ENCODE assay signal across 9 cellular contexts in the genomic region with DNA sequence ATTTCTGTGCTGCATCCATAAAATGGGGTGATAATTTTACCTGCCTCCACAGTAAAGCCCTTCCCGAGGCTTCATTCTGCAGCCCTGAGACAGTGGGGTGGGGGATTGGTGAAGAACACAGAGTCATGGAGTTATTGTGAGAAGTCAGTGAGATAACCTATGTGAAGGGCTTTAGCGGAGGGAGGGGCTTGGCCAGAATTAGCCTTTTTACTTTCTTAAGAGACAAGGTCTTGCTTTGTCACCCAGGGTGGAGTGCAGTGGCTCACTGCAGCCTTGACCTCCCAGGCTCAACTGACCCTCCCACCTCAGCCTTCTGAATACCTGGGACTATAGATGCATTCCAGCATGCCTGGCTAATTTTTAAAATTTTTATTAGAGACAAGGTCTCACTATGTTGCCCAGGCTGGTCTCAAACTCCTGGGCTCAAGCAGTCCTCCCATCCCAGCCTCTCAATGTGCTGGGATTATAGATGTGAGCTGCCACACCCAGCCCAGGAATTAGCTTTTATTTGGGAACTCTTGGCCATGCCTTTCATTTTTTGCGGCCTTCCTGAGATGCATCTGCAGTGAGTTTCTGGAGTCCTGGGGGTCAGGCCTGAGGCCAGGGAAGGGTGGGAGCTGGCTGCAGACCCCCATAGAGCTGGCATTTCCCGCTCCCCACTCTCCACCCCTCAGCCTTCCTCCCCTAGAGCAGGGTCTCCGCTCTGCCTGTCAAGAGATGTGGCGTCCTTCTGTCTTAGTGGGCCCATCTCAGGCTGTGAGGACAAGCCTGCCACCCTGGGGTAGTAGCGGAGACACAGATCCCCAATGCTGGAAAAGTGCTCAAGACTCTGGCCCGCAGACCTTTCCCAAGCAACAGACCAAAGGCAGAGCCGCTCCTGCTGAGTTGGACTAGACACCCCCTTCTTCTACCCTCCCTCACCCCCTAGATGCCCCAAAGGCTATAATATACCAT.
DNase-seq lines count a peak whose midpoint lies in the region; ATAC-seq and TF ChIP-seq lines count a peak whose summit lies in the region.
"Had no signal": no experiment of that assay in that cellular context is flagged by ENCODE, and none has a peak within 500 bp of the region (broad histone marks: within the 10 kb centered on the region; RNA-seq: fewer than 3 reads in every experiment).

No MANE protein-coding gene starts in this region.

- intact Hi-C loops in breast epithelium (cut with DNase I; ENCODE audit: low total_unique reads) = no loop called here
- intact Hi-C loops in MCF 10A (cut with micrococcal nuclease) = loop anchor here (5.0 kb wide), 1 partner anchor 33 kb away; no protein-coding TSS in a partner anchor
- intact Hi-C loops in naive thymus-derived CD4-positive, alpha-beta T cell (cut with micrococcal nuclease) = loop anchor here in 1 of 2 donors (5.0 kb wide), 1 partner anchor 78 kb away; the partner anchor contains the start of gene ZMIZ1

- no TSS peak for BruUV-seq in MCF 10A (replicated peaks; lab: Mats Ljungman, UMichigan)

- CTCF ChIA-PET in MCF 10A (lab: Yijun Ruan, JAX) = interaction anchor here (0.7 to 1.2 kb wide), 2 partner anchors 17 to 50 kb away, joined by 3 to 6 read pairs; no protein-coding TSS in a partner anchor
- CTCF ChIA-PET in naive thymus-derived CD4-positive, alpha-beta T cell (lab: Charles Lee) = no interaction called here

- no peaks in the 10 kb centered on the region for H3K27me3 ChIP-seq in breast epithelium
- no peaks in the 10 kb centered on the region for H3K27me3 ChIP-seq in naive thymus-derived CD4-positive, alpha-beta T cell (ENCODE audit: control insufficient read depth in 2 of 2, insufficient read depth in 2 of 2, low read length in 2 of 2)

- H3K27ac ChIP-seq in breast epithelium (peak overlapping the region; percentile 92 to 98), caudate nucleus (ENCODE audit: low read depth, low read length) (peak overlapping the region; percentile 86)
- peak overlapping the region; percentile 47 for H3K27ac ChIP-seq in naive thymus-derived CD4-positive, alpha-beta T cell (ENCODE audit: low read depth, low read length)

- H3K36me3 Mint-ChIP-seq in MCF 10A (ENCODE audit: insufficient read depth, unreplicated experiment) = peaks cover 18% of the 10 kb centered on the region
- peaks cover 0 to 13% (median 8%) of the 10 kb centered on the region in 5 donors for H3K36me3 Mint-ChIP-seq in naive thymus-derived CD4-positive, alpha-beta T cell
- peaks cover 15% of the 10 kb centered on the region for H3K36me3 Mint-ChIP-seq in type B pancreatic cell

- no peaks in the 10 kb centered on the region for H3K36me3 ChIP-seq in breast epithelium
- no peaks in the 10 kb centered on the region for H3K36me3 ChIP-seq in naive thymus-derived CD4-positive, alpha-beta T cell (ENCODE audit: control insufficient read depth in 2 of 3, insufficient read depth in 3 of 3, low read length in 3 of 3)

- DNase-seq in breast epithelium (ENCODE audit: low spot score in 2 of 2) (no peak), MCF 10A (ENCODE audit: unreplicated experiment) (no peak), caudate nucleus (lab: John Stamatoyannopoulos, UW) (no peak), type B pancreatic cell (ENCODE audit: extremely low spot score, unreplicated experiment) (no peak), AG08396 (ENCODE audit: low spot score) (no peak), SHP77 treated with DMSO at 0.1 percent for 48 hours (lab: John Stamatoyannopoulos, UW) (no peak)
- no peak for DNase-seq in naive thymus-derived CD4-positive, alpha-beta T cell
- DNase-seq: NK-92 treated with Interleukin-12 subunit alpha and Interleukin-12 subunit beta, amount 100 ng/mL, for 24 hours had no signal

- peaks cover 38% of the 10 kb centered on the region for H3K4me1 Mint-ChIP-seq in MCF 10A (ENCODE audit: insufficient read depth, unreplicated experiment)
- peaks cover 52 to 93% (median 75%) of the 10 kb centered on the region in 7 donors for H3K4me1 Mint-ChIP-seq in naive thymus-derived CD4-positive, alpha-beta T cell
- H3K4me1 Mint-ChIP-seq in type B pancreatic cell (ENCODE audit: unreplicated experiment) = peaks cover 42% of the 10 kb centered on the region

- H3K9me3 Mint-ChIP-seq in MCF 10A (ENCODE audit: unreplicated experiment) (no peaks in the 10 kb centered on the region), type B pancreatic cell (no peaks in the 10 kb centered on the region)
- H3K9me3 Mint-ChIP-seq in naive thymus-derived CD4-positive, alpha-beta T cell = no peaks in the 10 kb centered on the region

- ATAC-seq in naive thymus-derived CD4-positive, alpha-beta T cell = no peak
- ATAC-seq in HG02852 (IDR thresholded peaks at IDR 0.05; ENCODE audit: unreplicated experiment) = no peak

- POLR2A ChIA-PET in MCF 10A (lab: Yijun Ruan, JAX) = no interaction called here
- POLR2A ChIA-PET in naive thymus-derived CD4-positive, alpha-beta T cell (lab: Charles Lee) = no interaction called here

- no peak overlapping the region for H3K4me3 ChIP-seq in breast epithelium
- no peak overlapping the region for H3K4me3 ChIP-seq in naive thymus-derived CD4-positive, alpha-beta T cell (ENCODE audit: low read length)

- no peaks in the 10 kb centered on the region for H3K9me3 ChIP-seq in breast epithelium
- no peaks in the 10 kb centered on the region for H3K9me3 ChIP-seq in naive thymus-derived CD4-positive, alpha-beta T cell (ENCODE audit: control insufficient read depth in 2 of 3, low read length in 3 of 3)

- H3K4me3 Mint-ChIP-seq in MCF 10A (ENCODE audit: unreplicated experiment) = no peak overlapping the region
- H3K4me3 Mint-ChIP-seq in naive thymus-derived CD4-positive, alpha-beta T cell = peak overlapping the region; percentile 41 to 83 (median 70)
- no peak overlapping the region for H3K4me3 Mint-ChIP-seq in type B pancreatic cell

- TF ChIP-seq CTCF in breast epithelium (IDR thresholded peaks at IDR 0.05) (no peak), MCF 10A (IDR thresholded peaks at IDR 0.05; ENCODE audit: unreplicated experiment) (no peak), type B pancreatic cell (conservative IDR thresholded peaks at IDR 0.05) (no peak)

- H3K4me1 ChIP-seq in breast epithelium = peaks cover 38 to 68% of the 10 kb centered on the region in 2 donors
- peaks cover 18 to 67% of the 10 kb centered on the region in 2 donors for H3K4me1 ChIP-seq in naive thymus-derived CD4-positive, alpha-beta T cell (ENCODE audit: control insufficient read depth in 2 of 2, insufficient read depth in 2 of 2, low read length in 2 of 2)

- TF ChIP-seq POLR2A in breast epithelium (IDR thresholded peaks at IDR 0.05) = no peak

- H3K27me3 Mint-ChIP-seq in MCF 10A (ENCODE audit: insufficient read depth, unreplicated experiment) = no peaks in the 10 kb centered on the region
- no peaks in the 10 kb centered on the region for H3K27me3 Mint-ChIP-seq in naive thymus-derived CD4-positive, alpha-beta T cell
- no peaks in the 10 kb centered on the region for H3K27me3 Mint-ChIP-seq in type B pancreatic cell

- H3K27ac Mint-ChIP-seq in MCF 10A (ENCODE audit: low read depth, unreplicated experiment) (no peak overlapping the region), type B pancreatic cell (peak overlapping the region; percentile 40)
- peak overlapping the region; percentile 72 to 93 (median 88) for H3K27ac Mint-ChIP-seq in naive thymus-derived CD4-positive, alpha-beta T cell

Comparison
In these comparisons a context has a peak if more than half of its experiments do, and no peak if none do; other contexts are left out.
1. H3K4me3 Mint-ChIP-seq: peak in naive thymus-derived CD4-positive, alpha-beta T cell (10 of 10); none in MCF 10A (single experiment) and type B pancreatic cell (single experiment).
2. Peak in every context shown above with its lines, with median percentiles within 50 percentile points of each other: H3K27ac ChIP-seq.